ENCODE assay signal across 19 cellular contexts in the genomic region with DNA sequence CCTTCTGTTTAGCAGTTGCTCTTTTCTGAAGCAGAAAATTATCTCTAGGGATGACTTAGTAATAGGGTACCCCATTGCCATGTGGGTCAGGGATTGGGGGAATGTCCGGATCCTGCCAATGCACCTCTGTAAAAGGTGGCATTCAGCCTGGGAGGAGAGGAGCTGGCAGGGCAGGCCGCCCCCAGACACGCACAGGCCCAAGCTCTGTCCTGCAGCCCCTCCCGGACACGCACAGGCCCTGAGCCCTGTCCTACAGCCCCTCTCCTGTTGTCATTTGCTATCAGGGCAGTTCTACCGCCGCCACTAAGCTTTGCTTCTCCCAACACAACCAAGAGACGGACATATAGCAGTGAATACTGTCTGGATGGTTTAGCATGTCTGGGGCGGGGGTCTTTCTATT.
"Had no signal": no experiment of that assay in that cellular context is flagged by ENCODE, and none has a peak within 500 bp of the region (broad histone marks: within the 10 kb centered on the region; RNA-seq: fewer than 3 reads in every experiment).

No MANE protein-coding gene starts in this region.

- DNase-seq: activated CD4-positive, alpha-beta T cell treated with anti-CD3 and anti-CD28 coated beads for 4 hours; activated CD4-positive, alpha-beta T cell treated with anti-CD3 and anti-CD28 coated beads, Interleukin-2, amount 50 U/mL, for 4 hours; activated naive CD4-positive, alpha-beta T cell; activated T-cell treated with anti-CD3 and anti-CD28 coated beads for 4 hours; activated T-cell treated with anti-CD3 and anti-CD28 coated beads, Interleukin-2, amount 50 U/mL, for 72 hours; colonic mucosa; effector memory CD4-positive, alpha-beta T cell; erythroblast; heart right ventricle; lower lobe of right lung; mesenchymal stem cell; nephron progenitor cell; occipital lobe; stimulated activated CD4-positive, alpha-beta T cell treated with anti-CD3 and anti-CD28 coated beads, Interleukin-15, amount 100 ng/mL, for 24 hours; stimulated activated naive CD4-positive, alpha-beta T cell; T-helper 2 cell had no signal

- H3K36me3 ChIP-seq: colonic mucosa had no signal

- H3K4me3 Mint-ChIP-seq: activated T-cell treated with anti-CD3 and anti-CD28 coated beads, Interleukin-2, amount 50 U/mL, for 72 hours; nephron progenitor cell had no signal

- H3K4me3 ChIP-seq: colonic mucosa, left lung, lower lobe of right lung, tibial nerve had no signal

- H3K9me3 ChIP-seq: colonic mucosa, heart right ventricle, left lung, lower lobe of right lung, tibial nerve had no signal

- H3K27ac ChIP-seq: colonic mucosa, lower lobe of right lung, tibial nerve had no signal

- H3K4me1 ChIP-seq: colonic mucosa had no signal

- H3K27me3 ChIP-seq: colonic mucosa, heart right ventricle, left lung, tibial nerve had no signal

- H3K27ac Mint-ChIP-seq: activated naive CD4-positive, alpha-beta T cell treated with anti-CD3 and anti-CD28 coated beads, Interleukin-2, amount 50 U/mL, for 72 hours; activated T-cell treated with anti-CD3 and anti-CD28 coated beads, Interleukin-2, amount 50 U/mL, for 72 hours; nephron progenitor cell had no signal

- ATAC-seq: activated naive CD4-positive, alpha-beta T cell treated with anti-CD3 and anti-CD28 coated beads, Interleukin-2, amount 50 U/mL, for 72 hours; activated T-cell treated with anti-CD3 and anti-CD28 coated beads, Interleukin-2, amount 50 U/mL, for 72 hours; left lung had no signal
